In genomic region chr12:104680506-104680905, GRCh38 we compare ENCODE assay signal across 17 cellular contexts.
A peak's percentile ranks its signal among the peaks of the same experiment; 100 is the strongest.
DNase-seq lines count a peak whose midpoint lies in the region; ATAC-seq and TF ChIP-seq lines count a peak whose summit lies in the region.
"Had no signal": no experiment of that assay in that cellular context is flagged by ENCODE, and none has a peak within 500 bp of the region (broad histone marks: within the 10 kb centered on the region; RNA-seq: fewer than 3 reads in every experiment).

No MANE protein-coding gene starts in this region.

- CTCF ChIA-PET in activated CD4-positive, alpha-beta memory T cell treated with anti-CD3 and anti-CD28 coated beads for 36 hours (lab: Charles Lee): interaction anchor here (0.9 to 1.5 kb wide), 6 partner anchors 9 to 373 kb away, joined by 3 to 5 read pairs (median 4); no protein-coding TSS in a partner anchor

- H3K4me2 ChIP-seq in DND-41 (ENCODE audit: insufficient read depth, low read length): peak overlapping the region; percentile 43

- peak; percentile 54 for ATAC-seq in DND-41 (ENCODE audit: insufficient read depth, low read depth)
- ATAC-seq: right cardiac atrium had no signal

- no peak for TF ChIP-seq CTCF in CD14-positive monocyte (IDR thresholded peaks at IDR 0.05)
- no peak for TF ChIP-seq CTCF in DND-41 (IDR thresholded peaks at IDR 0.05; ENCODE audit: borderline replicate concordance, extremely low read depth, low read length, poor library complexity, severe bottlenecking)
- no peak for TF ChIP-seq CTCF in colonic mucosa (IDR thresholded peaks at IDR 0.05)

- no peak overlapping the region; a peak in 1 of 4 replicates for H3K4me3 ChIP-seq in DND-41 (ENCODE audit: low read depth in 1 of 2, low read length in 2 of 2)
- no peak overlapping the region for H3K4me3 ChIP-seq in colonic mucosa
- H3K4me3 ChIP-seq: HAP-1, uterus had no signal

- H3K4me1 Mint-ChIP-seq in CD14-positive monocyte: peaks cover 90% of the 10 kb centered on the region
- H3K4me1 Mint-ChIP-seq in activated CD4-positive, alpha-beta memory T cell treated with anti-CD3 and anti-CD28 coated beads for 36 hours (ENCODE audit: low read depth): peaks cover 77% of the 10 kb centered on the region

- H3K9me3 ChIP-seq in DND-41 (ENCODE audit: insufficient read depth, low read length, severe bottlenecking) (no peaks in the 10 kb centered on the region), colonic mucosa (no peaks in the 10 kb centered on the region)
- H3K9me3 ChIP-seq: BE2C, HAP-1, uterus had no signal

- H3K27ac ChIP-seq in DND-41 (ENCODE audit: low read length) (peak overlapping the region; percentile 69), colonic mucosa (no peak overlapping the region)
- H3K27ac ChIP-seq: uterus, WERI-Rb-1 had no signal

- intact Hi-C loops in CD14-positive monocyte (cut with micrococcal nuclease): loop anchor here in 1 of 2 donors (1.0 kb wide), 1 partner anchor 9 kb away; no protein-coding TSS in a partner anchor
- intact Hi-C loops in activated CD4-positive, alpha-beta memory T cell treated with anti-CD3 and anti-CD28 coated beads for 36 hours (cut with micrococcal nuclease): loop anchor here (1.0 to 5.0 kb wide), 8 partner anchors 57 to 373 kb away; partner anchors contain the start of genes NOPCHAP1 and SLC41A2
- intact Hi-C loops in colonic mucosa (cut with DNase I): no loop called here

- peaks cover 19% of the 10 kb centered on the region for H3K36me3 ChIP-seq in DND-41 (ENCODE audit: insufficient read depth, low read length)
- no peaks in the 10 kb centered on the region for H3K36me3 ChIP-seq in colonic mucosa
- H3K36me3 ChIP-seq: BE2C, HAP-1, uterus, WERI-Rb-1 had no signal

- H3K27me3 ChIP-seq in DND-41 (ENCODE audit: insufficient read depth, low read length, poor library complexity) (no peaks in the 10 kb centered on the region), colonic mucosa (no peaks in the 10 kb centered on the region)
- H3K27me3 ChIP-seq: BE2C, uterus had no signal

- no peak overlapping the region for H3K4me3 Mint-ChIP-seq in CD14-positive monocyte
- H3K4me3 Mint-ChIP-seq in activated CD4-positive, alpha-beta memory T cell treated with anti-CD3 and anti-CD28 coated beads for 36 hours: no peak overlapping the region

- H3K27me3 Mint-ChIP-seq in CD14-positive monocyte (ENCODE audit: low read depth in 3 of 3): peaks cover 0 to 6% (median 0%) of the 10 kb centered on the region in 3 donors
- no peaks in the 10 kb centered on the region for H3K27me3 Mint-ChIP-seq in activated CD4-positive, alpha-beta memory T cell treated with anti-CD3 and anti-CD28 coated beads for 36 hours

- peaks cover 13 to 33% of the 10 kb centered on the region in 2 donors for H3K36me3 Mint-ChIP-seq in CD14-positive monocyte
- H3K36me3 Mint-ChIP-seq in activated CD4-positive, alpha-beta memory T cell treated with anti-CD3 and anti-CD28 coated beads for 36 hours: peaks cover 2% of the 10 kb centered on the region

- H3K27ac Mint-ChIP-seq in CD14-positive monocyte: peak overlapping the region; percentile 91 to 96 (median 93)
- peak overlapping the region; percentile 75 for H3K27ac Mint-ChIP-seq in activated CD4-positive, alpha-beta memory T cell treated with anti-CD3 and anti-CD28 coated beads for 36 hours

- peaks cover 99% of the 10 kb centered on the region for H3K79me2 ChIP-seq in DND-41 (ENCODE audit: insufficient read depth, low read length)

- H3K4me1 ChIP-seq in DND-41 (ENCODE audit: insufficient read depth, low read length): peaks cover 93% of the 10 kb centered on the region
- no peaks in the 10 kb centered on the region for H3K4me1 ChIP-seq in colonic mucosa

- POLR2A ChIA-PET in activated CD4-positive, alpha-beta memory T cell treated with anti-CD3 and anti-CD28 coated beads for 36 hours (lab: Charles Lee): interaction anchor here (1.6 to 1.9 kb wide), 3 partner anchors 8 to 18 kb away, joined by 5 to 7 read pairs (median 6); no protein-coding TSS in a partner anchor

- DNase-seq in CD14-positive monocyte (ENCODE audit: low spot score): no peak
- DNase-seq in DND-41: peak; percentile 68
- DNase-seq in activated CD4-positive, alpha-beta memory T cell treated with anti-CD3 and anti-CD28 coated beads for 36 hours: peak; percentile 55
- peak; percentile 80 for DNase-seq in myocyte (ENCODE audit: low read depth)
- no peak for DNase-seq in NCI-H69 (lab: John Stamatoyannopoulos, UW)
- DNase-seq in SK-N-DZ (ENCODE audit: low spot score): no peak
- DNase-seq in colonic mucosa: no peak
- DNase-seq: glutamatergic neuron, NCI-H1436, NCI-H446 treated with DMSO at 0.1 percent for 48 hours, nucleus accumbens, OCI-M1, uterus had no signal

- 0 out of 2 replicates have a peak overlapping the region, but pooled peaks have one; percentile 2 for H3K9ac ChIP-seq in DND-41 (ENCODE audit: low read depth, low read length)
- no peak overlapping the region for H3K9ac ChIP-seq in colonic mucosa (ENCODE audit: low read depth in 2 of 2, low read length in 2 of 2)

- peaks cover 0 to 4% (median 0%) of the 10 kb centered on the region in 7 donors for H3K9me3 Mint-ChIP-seq in CD14-positive monocyte
- H3K9me3 Mint-ChIP-seq in activated CD4-positive, alpha-beta memory T cell treated with anti-CD3 and anti-CD28 coated beads for 36 hours: no peaks in the 10 kb centered on the region

- peaks cover 85% of the 10 kb centered on the region for H4K20me1 ChIP-seq in DND-41 (ENCODE audit: insufficient read depth, low read length)

- H2AFZ ChIP-seq in DND-41 (ENCODE audit: low read depth, low read length): no peak overlapping the region

Comparison
In these comparisons a context has a peak if more than half of its experiments do, and no peak if none do; other contexts are left out.
1. DNase-seq: peak in DND-41 (single experiment), activated CD4-positive, alpha-beta memory T cell treated with anti-CD3 and anti-CD28 coated beads for 36 hours (single experiment) and myocyte (single experiment); none in CD14-positive monocyte (single experiment), NCI-H69 (single experiment), SK-N-DZ (single experiment) and colonic mucosa (single experiment).